Comparison of ENCODE assay signal across 15 cellular contexts in genomic region chr3:46999516-47000197, GRCh38. TPM values are rescaled to one million over a fixed set of nuclear protein-coding genes. Genes with fewer than 3 reads are reported as not detected.
DNase-seq lines count a peak whose midpoint lies in the region; ATAC-seq and TF ChIP-seq lines count a peak whose summit lies in the region.
"Had no signal": no experiment of that assay in that cellular context is flagged by ENCODE, and none has a peak within 500 bp of the region (broad histone marks: within the 10 kb centered on the region; RNA-seq: fewer than 3 reads in every experiment).

No MANE protein-coding gene starts in this region.

- H3K9me3 ChIP-seq in heart left ventricle (no peaks in the 10 kb centered on the region), left ventricle myocardium inferior (replicated peaks) (no peaks in the 10 kb centered on the region), RWPE2 (ENCODE audit: severe bottlenecking) (no peaks in the 10 kb centered on the region), mesenchymal stem cell (ENCODE audit: control insufficient read depth, low read length) (no peaks in the 10 kb centered on the region), trophoblast cell (ENCODE audit: insufficient read depth, low read depth, low read length) (peaks cover 3% of the 10 kb centered on the region)
- H3K9me3 ChIP-seq: MG63 had no signal

- H3K4me1 ChIP-seq in heart left ventricle (peaks cover 0 to 13% (median 0%) of the 10 kb centered on the region in 12 donors), left ventricle myocardium inferior (no peaks in the 10 kb centered on the region), RWPE2 (ENCODE audit: insufficient read depth, poor library complexity, severe bottlenecking) (peaks cover 7% of the 10 kb centered on the region), mesenchymal stem cell (ENCODE audit: control insufficient read depth, insufficient read depth, low read depth, low read length) (peaks cover 15% of the 10 kb centered on the region), trophoblast cell (ENCODE audit: control insufficient read depth in 1 of 2, insufficient read depth in 2 of 2, low read length in 2 of 2) (peaks cover 0 to 2% of the 10 kb centered on the region in 2 experiments)

- H3K36me3 ChIP-seq in heart left ventricle: peaks cover 0 to 88% (median 37%) of the 10 kb centered on the region in 9 donors
- H3K36me3 ChIP-seq in left ventricle myocardium inferior: peaks cover 60% of the 10 kb centered on the region
- H3K36me3 ChIP-seq in RWPE2 (ENCODE audit: low read depth): peaks cover 69% of the 10 kb centered on the region
- peaks cover 0 to 50% of the 10 kb centered on the region in 2 experiments for H3K36me3 ChIP-seq in mesenchymal stem cell (ENCODE audit: control insufficient read depth in 1 of 2, insufficient read depth in 2 of 2, low read depth in 1 of 2, low read length in 2 of 2)
- H3K36me3 ChIP-seq in trophoblast cell (ENCODE audit: control insufficient read depth in 1 of 2, insufficient read depth in 2 of 2, low read length in 2 of 2): peaks cover 60 to 64% of the 10 kb centered on the region in 2 experiments
- H3K36me3 ChIP-seq: MG63 had no signal

- no peak overlapping the region for H3K27ac ChIP-seq in heart left ventricle
- no peak overlapping the region for H3K27ac ChIP-seq in left ventricle myocardium inferior (replicated peaks)
- H3K27ac ChIP-seq in RWPE2 (ENCODE audit: poor library complexity, severe bottlenecking): no peak overlapping the region
- no peak overlapping the region for H3K27ac ChIP-seq in mesenchymal stem cell (ENCODE audit: low read length, poor library complexity, severe bottlenecking)
- no peak overlapping the region for H3K27ac ChIP-seq in trophoblast cell (ENCODE audit: low read depth, low read length)
- H3K27ac ChIP-seq: GM23248, HL-60 had no signal

- no peak overlapping the region for H3K14ac ChIP-seq in mesenchymal stem cell (ENCODE audit: low read length in 2 of 2)
- no peak overlapping the region for H3K14ac ChIP-seq in trophoblast cell (ENCODE audit: low read length)

- H3K4me3 Mint-ChIP-seq in stimulated activated effector memory CD8-positive, alpha-beta T cell treated with anti-CD3 and anti-CD28 coated beads, Interleukin-12 subunit alpha, Interleukin-12 subunit beta, amount 100 ng/mL, for 72 hours: no peak overlapping the region
- no peak overlapping the region for H3K4me3 Mint-ChIP-seq in effector memory CD8-positive, alpha-beta T cell
- H3K4me3 Mint-ChIP-seq: CD4-positive, alpha-beta T cell had no signal

- no peak overlapping the region for H2AFZ ChIP-seq in mesenchymal stem cell (ENCODE audit: low read depth, low read length)
- no peak overlapping the region for H2AFZ ChIP-seq in trophoblast cell (ENCODE audit: insufficient read depth, low read length, poor library complexity)
- H2AFZ ChIP-seq: GM23248 had no signal

- H3K79me2 ChIP-seq in trophoblast cell (ENCODE audit: control insufficient read depth, insufficient read depth, low read length, poor library complexity): no peaks in the 10 kb centered on the region

- intact Hi-C loops in heart left ventricle (cut with DNase I) (loop anchor here in 9 of 10 donors (2.0 to 10.0 kb wide), 4 partner anchors 77 to 297 kb away; partner anchors contain the start of gene TMIE (in 6 of the 9)), left ventricle myocardium inferior (cut with micrococcal nuclease) (loop anchor here (5.0 kb wide), 1 partner anchor 77 kb away; no protein-coding TSS in a partner anchor)

- H3K23ac ChIP-seq in mesenchymal stem cell (ENCODE audit: low read length in 2 of 2) (no peak overlapping the region), trophoblast cell (ENCODE audit: low read length) (no peak overlapping the region)

- no peak for ATAC-seq in heart left ventricle
- no peak for ATAC-seq in RWPE2 (ENCODE audit: low read depth)
- ATAC-seq in stimulated activated effector memory CD8-positive, alpha-beta T cell treated with anti-CD3 and anti-CD28 coated beads, Interleukin-12 subunit alpha, Interleukin-12 subunit beta, amount 100 ng/mL, for 72 hours: no peak
- no peak for ATAC-seq in effector memory CD8-positive, alpha-beta T cell (replicated peaks)
- no peak for ATAC-seq in HG02852 (IDR thresholded peaks at IDR 0.05; ENCODE audit: unreplicated experiment)

- 94 to 95% (median 95%) methylated on average over 13 to 14 of the region's 14 CpGs for WGBS in heart left ventricle, 4 donors
- 91% methylated on average over 14 of the region's 14 CpGs for WGBS in mesenchymal stem cell
- WGBS in trophoblast cell (ENCODE audit: extremely low coverage, insufficient coverage, insufficient read length): no CpG with 5 or more reads among the region's 14 CpGs

- H4K8ac ChIP-seq in mesenchymal stem cell (ENCODE audit: low read length) (no peak overlapping the region), trophoblast cell (ENCODE audit: low read depth, low read length) (no peak overlapping the region)

- no peaks in the 10 kb centered on the region for H3K9me3 Mint-ChIP-seq in stimulated activated effector memory CD8-positive, alpha-beta T cell treated with anti-CD3 and anti-CD28 coated beads, Interleukin-12 subunit alpha, Interleukin-12 subunit beta, amount 100 ng/mL, for 72 hours
- H3K9me3 Mint-ChIP-seq in effector memory CD8-positive, alpha-beta T cell: no peaks in the 10 kb centered on the region
- H3K9me3 Mint-ChIP-seq: CD4-positive, alpha-beta T cell had no signal

- H3K4me2 ChIP-seq in mesenchymal stem cell (ENCODE audit: low read length, poor library complexity, severe bottlenecking) (no peak overlapping the region), trophoblast cell (ENCODE audit: low read length) (no peak overlapping the region)

- H3K9ac ChIP-seq in mesenchymal stem cell (ENCODE audit: low read length): no peak overlapping the region
- no peak overlapping the region for H3K9ac ChIP-seq in trophoblast cell (ENCODE audit: low read length)
- H3K9ac ChIP-seq: GM23248 had no signal

- H3K27ac Mint-ChIP-seq in stimulated activated effector memory CD8-positive, alpha-beta T cell treated with anti-CD3 and anti-CD28 coated beads, Interleukin-12 subunit alpha, Interleukin-12 subunit beta, amount 100 ng/mL, for 72 hours: peak overlapping the region; percentile 91
- H3K27ac Mint-ChIP-seq in effector memory CD8-positive, alpha-beta T cell: peak overlapping the region in 1 of 2 donors; percentile 81
- H3K27ac Mint-ChIP-seq: CD4-positive, alpha-beta T cell had no signal

- H3K4me3 ChIP-seq in heart left ventricle (no peak overlapping the region), left ventricle myocardium inferior (no peak overlapping the region), RWPE2 (ENCODE audit: severe bottlenecking) (no peak overlapping the region), mesenchymal stem cell (ENCODE audit: insufficient read depth in 1 of 2, low read depth in 1 of 2, low read length in 2 of 2) (peak overlapping the region in 1 of 2 experiments; percentile 23), trophoblast cell (ENCODE audit: low read depth, low read length) (no peak overlapping the region)
- H3K4me3 ChIP-seq: GM23248, MG63 had no signal

- no peak for TF ChIP-seq POLR2A in heart left ventricle (IDR thresholded peaks at IDR 0.05)

- no peak overlapping the region for H4K12ac ChIP-seq in trophoblast cell (ENCODE audit: low read depth, low read length)

- no peak for TF ChIP-seq CTCF in heart left ventricle (IDR thresholded peaks at IDR 0.05)
- TF ChIP-seq CTCF in left ventricle myocardium inferior (IDR thresholded peaks at IDR 0.05; ENCODE audit: borderline replicate concordance): no peak
- no peak for TF ChIP-seq CTCF in RWPE2 (IDR thresholded peaks at IDR 0.05; ENCODE audit: poor library complexity, severe bottlenecking)

- H3K36me3 Mint-ChIP-seq in stimulated activated effector memory CD8-positive, alpha-beta T cell treated with anti-CD3 and anti-CD28 coated beads, Interleukin-12 subunit alpha, Interleukin-12 subunit beta, amount 100 ng/mL, for 72 hours: peaks cover 86% of the 10 kb centered on the region
- peaks cover 63% of the 10 kb centered on the region for H3K36me3 Mint-ChIP-seq in effector memory CD8-positive, alpha-beta T cell (ENCODE audit: insufficient read depth)

- no peak overlapping the region for H2BK15ac ChIP-seq in mesenchymal stem cell (ENCODE audit: low read depth, poor library complexity, severe bottlenecking)

- H2AK5ac ChIP-seq in mesenchymal stem cell (ENCODE audit: low read length, severe bottlenecking) (no peak overlapping the region), trophoblast cell (ENCODE audit: low read length) (no peak overlapping the region)

- H2BK5ac ChIP-seq in mesenchymal stem cell (ENCODE audit: low read depth, low read length, poor library complexity, severe bottlenecking): no peak overlapping the region
- no peak overlapping the region for H2BK5ac ChIP-seq in trophoblast cell (ENCODE audit: low read depth, low read length, poor library complexity)

- peaks cover 43% of the 10 kb centered on the region for H3K4me1 Mint-ChIP-seq in stimulated activated effector memory CD8-positive, alpha-beta T cell treated with anti-CD3 and anti-CD28 coated beads, Interleukin-12 subunit alpha, Interleukin-12 subunit beta, amount 100 ng/mL, for 72 hours
- H3K4me1 Mint-ChIP-seq in effector memory CD8-positive, alpha-beta T cell (ENCODE audit: low read depth in 2 of 2): peaks cover 14 to 28% of the 10 kb centered on the region in 2 donors

- H3K27me3 Mint-ChIP-seq in effector memory CD8-positive, alpha-beta T cell: no peaks in the 10 kb centered on the region
- H3K27me3 Mint-ChIP-seq: CD4-positive, alpha-beta T cell had no signal

- H3K79me1 ChIP-seq in mesenchymal stem cell (replicated peaks; ENCODE audit: low read length, poor library complexity, severe bottlenecking) (no peaks in the 10 kb centered on the region), trophoblast cell (ENCODE audit: low read length) (no peaks in the 10 kb centered on the region)

- H3K18ac ChIP-seq in mesenchymal stem cell (ENCODE audit: low read depth in 1 of 2, low read length in 2 of 2) (no peak overlapping the region), trophoblast cell (ENCODE audit: low read length) (no peak overlapping the region)

- no peak overlapping the region for H2BK120ac ChIP-seq in mesenchymal stem cell (ENCODE audit: low read depth, low read length)
- no peak overlapping the region for H2BK120ac ChIP-seq in trophoblast cell (ENCODE audit: insufficient read depth, low read length, poor library complexity)

- no peak overlapping the region for H3K4ac ChIP-seq in mesenchymal stem cell (ENCODE audit: low read depth in 1 of 2, low read length in 2 of 2)
- no peak overlapping the region for H3K4ac ChIP-seq in trophoblast cell (ENCODE audit: low read depth, low read length)

- peak in 3 of 5 donors; percentile 17 to 38 (median 19) for DNase-seq in heart left ventricle
- DNase-seq in left ventricle myocardium inferior: no peak
- DNase-seq in RWPE2 (ENCODE audit: low spot score): peak; percentile 25
- no peak for DNase-seq in mesenchymal stem cell
- DNase-seq in stimulated activated effector memory CD8-positive, alpha-beta T cell treated with anti-CD3 and anti-CD28 coated beads, Interleukin-12 subunit alpha, Interleukin-12 subunit beta, amount 100 ng/mL, for 72 hours (ENCODE audit: low spot score in 2 of 2): no peak
- DNase-seq in trophoblast cell: no peak
- DNase-seq in effector memory CD8-positive, alpha-beta T cell: no peak
- DNase-seq: CD4-positive, alpha-beta T cell; MG63; NCI-H1105; NCI-H187; NCI-H446 had no signal

- H3K27me3 ChIP-seq in heart left ventricle (no peaks in the 10 kb centered on the region), left ventricle myocardium inferior (ENCODE audit: low read depth) (no peaks in the 10 kb centered on the region), RWPE2 (ENCODE audit: insufficient read depth, poor library complexity, severe bottlenecking) (no peaks in the 10 kb centered on the region), mesenchymal stem cell (ENCODE audit: control insufficient read depth in 1 of 2, insufficient read depth in 1 of 2, low read length in 2 of 2) (no peaks in the 10 kb centered on the region), trophoblast cell (ENCODE audit: insufficient read depth, low read length) (no peaks in the 10 kb centered on the region)
- H3K27me3 ChIP-seq: MG63 had no signal

- H4K91ac ChIP-seq in mesenchymal stem cell (ENCODE audit: low read length) (peak overlapping the region; percentile 30), trophoblast cell (ENCODE audit: low read depth, low read length) (no peak overlapping the region)

- H2BK12ac ChIP-seq in mesenchymal stem cell (ENCODE audit: low read length in 2 of 2) (no peak overlapping the region), trophoblast cell (ENCODE audit: low read length) (no peak overlapping the region)

RNA-seq across cellular contexts. Expression of gene NBEAL2, which starts 20.2 kb away (rescaled TPM):
- 10 to 100 TPM in 6 of 9 donors, 1 to 10 TPM in 3; 8.1 to 41.1 (median 12.0) TPM for total RNA-seq in heart left ventricle
- 10 to 100 TPM; 16.3 to 45.7 TPM for polyA plus RNA-seq in heart left ventricle
- total RNA-seq in left ventricle myocardium inferior: 12.6 TPM
- polyA plus RNA-seq in mesenchymal stem cell (2013, experiment 1 of 2): 2.0 TPM
- polyA plus RNA-seq in mesenchymal stem cell (2013, experiment 2 of 2): 1.7 TPM
- 18.1 and 18.9 TPM in 2 replicates for polyA plus RNA-seq in trophoblast cell (2013)

RNA-seq across cellular contexts. Expression of gene CCDC12, which starts 23.1 kb away (rescaled TPM):
- 10 to 100 TPM; 27.1 to 36.8 (median 33.3) TPM for total RNA-seq in heart left ventricle
- 100 to 1,000 TPM in 1 of 2 donors, 10 to 100 TPM in 1; 83.5 to 120 TPM for polyA plus RNA-seq in heart left ventricle
- total RNA-seq in left ventricle myocardium inferior: 31.0 TPM
- polyA plus RNA-seq in mesenchymal stem cell (2013, experiment 1 of 2): 25.6 TPM
- polyA plus RNA-seq in mesenchymal stem cell (2013, experiment 2 of 2): 26.2 TPM
- polyA plus RNA-seq in trophoblast cell (2013): 47.9 and 48.1 TPM in 2 replicates

Comparison
In these comparisons a context has a peak if more than half of its experiments do, and no peak if none do; other contexts are left out.
1. DNase-seq: peak in heart left ventricle (3 of 5) and RWPE2 (single experiment); none in left ventricle myocardium inferior (single experiment), mesenchymal stem cell (single experiment), stimulated activated effector memory CD8-positive, alpha-beta T cell treated with anti-CD3 and anti-CD28 coated beads, Interleukin-12 subunit alpha, Interleukin-12 subunit beta, amount 100 ng/mL, for 72 hours (0 of 2), trophoblast cell (0 of 2) and effector memory CD8-positive, alpha-beta T cell (0 of 3).